In the genomic region with DNA sequence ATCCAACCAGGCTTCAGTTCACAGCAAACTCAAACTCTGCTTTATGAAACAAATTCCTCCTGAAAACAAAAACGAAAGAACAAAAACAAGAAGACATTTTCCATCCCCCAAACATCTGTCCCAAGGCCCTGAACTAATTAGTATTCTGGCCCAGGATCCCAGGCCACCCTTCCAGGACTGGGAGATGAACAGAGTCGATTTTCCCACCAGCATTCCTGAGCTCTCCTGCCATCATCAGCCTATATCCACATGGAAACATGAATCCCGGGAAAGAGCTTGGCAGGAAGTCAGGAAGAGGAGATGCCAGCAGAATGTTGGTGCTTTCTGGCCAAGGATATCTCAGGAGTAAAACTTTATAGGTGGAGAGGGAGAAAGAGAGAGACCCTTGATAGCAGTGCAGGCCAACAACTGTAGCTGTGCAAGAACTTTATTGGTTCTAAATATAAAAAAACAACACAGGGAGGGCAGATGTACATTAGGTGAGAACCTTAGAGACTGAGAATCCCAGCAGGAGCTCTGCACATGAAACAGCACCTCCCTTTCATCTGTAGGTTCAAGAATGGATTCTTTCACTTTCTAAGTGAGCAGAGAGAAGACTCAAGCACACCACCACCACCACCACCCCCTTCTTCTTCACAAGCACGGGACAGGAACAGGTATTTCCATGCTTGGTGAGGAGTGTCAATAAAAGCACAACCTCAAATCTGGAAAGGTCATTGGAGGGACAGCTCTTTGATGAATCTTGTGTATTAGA, we compare ENCODE assay signal across 19 cellular contexts.
A peak's percentile ranks its signal among the peaks of the same experiment; 100 is the strongest.
DNase-seq lines count a peak whose midpoint lies in the region; ATAC-seq and TF ChIP-seq lines count a peak whose summit lies in the region.
"Had no signal": no experiment of that assay in that cellular context is flagged by ENCODE, and none has a peak within 500 bp of the region (broad histone marks: within the 10 kb centered on the region; RNA-seq: fewer than 3 reads in every experiment).

No MANE protein-coding gene starts in this region.

- H4K20me1 ChIP-seq in KMS-11 (ENCODE audit: insufficient read depth) (no peaks in the 10 kb centered on the region), osteoblast (ENCODE audit: insufficient read depth, low read length) (no peaks in the 10 kb centered on the region)

- peak overlapping the region; percentile 31 for H3K4me2 ChIP-seq in KMS-11
- peak overlapping the region; percentile 57 for H3K4me2 ChIP-seq in osteoblast (ENCODE audit: insufficient read depth, low read length)

- no peaks in the 10 kb centered on the region for H3K79me2 ChIP-seq in KMS-11 (ENCODE audit: insufficient read depth, low read depth)
- no peaks in the 10 kb centered on the region for H3K79me2 ChIP-seq in osteoblast (ENCODE audit: insufficient read depth, low read length)

- H3K27me3 Mint-ChIP-seq in activated naive CD8-positive, alpha-beta T cell treated with anti-CD3 and anti-CD28 coated beads for 36 hours, result no peaks in the 10 kb centered on the region
- H3K27me3 Mint-ChIP-seq: progenitor cell of endocrine pancreas had no signal

- H3K36me3 ChIP-seq in KMS-11 (ENCODE audit: insufficient read depth) (no peaks in the 10 kb centered on the region), osteoblast (ENCODE audit: insufficient read depth, low read length) (no peaks in the 10 kb centered on the region)
- H3K36me3 ChIP-seq: heart left ventricle had no signal

- ATAC-seq in esophagus mucosa (no peak), GM18867 (IDR thresholded peaks at IDR 0.05; ENCODE audit: unreplicated experiment) (no peak)
- ATAC-seq: activated naive CD4-positive, alpha-beta T cell treated with anti-CD3 and anti-CD28 coated beads, Interleukin-2, amount 50 U/mL, for 72 hours; body of pancreas; heart left ventricle; HepG2; naive thymus-derived CD8-positive, alpha-beta T cell had no signal

- no peak overlapping the region for H3K9ac ChIP-seq in KMS-11

- H2AFZ ChIP-seq in KMS-11 (ENCODE audit: low read depth), result no peak overlapping the region
- peak overlapping the region; percentile 47 for H2AFZ ChIP-seq in osteoblast (ENCODE audit: low read length)

- H3K4me3 ChIP-seq in KMS-11 (IDR thresholded peaks at IDR 0.05; ENCODE audit: insufficient read depth, low read depth, low read length) (no peak overlapping the region), osteoblast (ENCODE audit: insufficient read depth, low read length) (no peak overlapping the region)
- H3K4me3 ChIP-seq: body of pancreas, coronary artery, heart left ventricle, lung had no signal

- H3K4me1 ChIP-seq in KMS-11 (ENCODE audit: low read depth, poor library complexity, severe bottlenecking) (peaks cover 24% of the 10 kb centered on the region), osteoblast (ENCODE audit: insufficient read depth, low read length) (no peaks in the 10 kb centered on the region)
- H3K4me1 ChIP-seq: body of pancreas, heart left ventricle had no signal

- H3K9me3 ChIP-seq in osteoblast (ENCODE audit: low read depth, low read length), result no peaks in the 10 kb centered on the region
- H3K9me3 ChIP-seq: body of pancreas, heart left ventricle had no signal

- no peak overlapping the region for H3K27ac Mint-ChIP-seq in activated naive CD8-positive, alpha-beta T cell treated with anti-CD3 and anti-CD28 coated beads for 36 hours
- H3K27ac Mint-ChIP-seq: activated naive CD4-positive, alpha-beta T cell treated with anti-CD3 and anti-CD28 coated beads, Interleukin-2, amount 50 U/mL, for 72 hours; naive thymus-derived CD8-positive, alpha-beta T cell; progenitor cell of endocrine pancreas had no signal

- TF ChIP-seq CTCF in KMS-11 (conservative IDR thresholded peaks at IDR 0.05; ENCODE audit: low read depth, low read length) (no peak), osteoblast (IDR thresholded peaks at IDR 0.05; ENCODE audit: extremely low read depth, low read depth, low read length) (no peak)

- no peak overlapping the region for H3K27ac ChIP-seq in KMS-11
- H3K27ac ChIP-seq in osteoblast (ENCODE audit: low read depth, low read length), result no peak overlapping the region
- H3K27ac ChIP-seq: body of pancreas, C4-2B, coronary artery had no signal

- no peak overlapping the region for H3K4me3 Mint-ChIP-seq in activated naive CD8-positive, alpha-beta T cell treated with anti-CD3 and anti-CD28 coated beads for 36 hours
- H3K4me3 Mint-ChIP-seq: naive thymus-derived CD8-positive, alpha-beta T cell had no signal

- H3K27me3 ChIP-seq in KMS-11 (ENCODE audit: insufficient read depth, low read depth) (no peaks in the 10 kb centered on the region), osteoblast (ENCODE audit: insufficient read depth, low read length) (no peaks in the 10 kb centered on the region)
- H3K27me3 ChIP-seq: body of pancreas, heart left ventricle had no signal

- no peaks in the 10 kb centered on the region for H3K36me3 Mint-ChIP-seq in activated naive CD8-positive, alpha-beta T cell treated with anti-CD3 and anti-CD28 coated beads for 36 hours
- H3K36me3 Mint-ChIP-seq: activated naive CD4-positive, alpha-beta T cell treated with anti-CD3 and anti-CD28 coated beads, Interleukin-2, amount 50 U/mL, for 72 hours; naive thymus-derived CD8-positive, alpha-beta T cell had no signal

- H3K9me3 Mint-ChIP-seq in activated naive CD8-positive, alpha-beta T cell treated with anti-CD3 and anti-CD28 coated beads for 36 hours, result no peaks in the 10 kb centered on the region
- H3K9me3 Mint-ChIP-seq: activated naive CD4-positive, alpha-beta T cell treated with anti-CD3 and anti-CD28 coated beads, Interleukin-2, amount 50 U/mL, for 72 hours had no signal

- H3K4me1 Mint-ChIP-seq in activated naive CD8-positive, alpha-beta T cell treated with anti-CD3 and anti-CD28 coated beads for 36 hours, result no peaks in the 10 kb centered on the region

- DNase-seq in ELF-1 (ENCODE audit: low read depth, low spot score) (peak; percentile 19), fibroblast of gingiva (ENCODE audit: low read depth) (peak; percentile 11), osteoblast (ENCODE audit: insufficient read length, low spot score, missing footprints) (peak; percentile 6)
- no peak for DNase-seq in activated naive CD8-positive, alpha-beta T cell treated with anti-CD3 and anti-CD28 coated beads for 36 hours
- DNase-seq in activated effector memory CD4-positive, alpha-beta T cell treated with anti-CD3 and anti-CD28 coated beads, Interleukin-2, amount 50 U/mL, for 16 hours, result no peak
- DNase-seq: body of pancreas; heart left ventricle; naive thymus-derived CD8-positive, alpha-beta T cell; NCI-H2029; NK-92 treated with Interleukin-12 subunit alpha and Interleukin-12 subunit beta, amount 100 ng/mL, for 24 hours had no signal

Comparison
In these comparisons a context has a peak if more than half of its experiments do, and no peak if none do; other contexts are left out.
1. DNase-seq: peak in ELF-1 (single experiment), fibroblast of gingiva (single experiment) and osteoblast (single experiment); none in activated naive CD8-positive, alpha-beta T cell treated with anti-CD3 and anti-CD28 coated beads for 36 hours (single experiment) and activated effector memory CD4-positive, alpha-beta T cell treated with anti-CD3 and anti-CD28 coated beads, Interleukin-2, amount 50 U/mL, for 16 hours (single experiment).